Comparison of ENCODE assay signal across 26 cellular contexts in the genomic region with DNA sequence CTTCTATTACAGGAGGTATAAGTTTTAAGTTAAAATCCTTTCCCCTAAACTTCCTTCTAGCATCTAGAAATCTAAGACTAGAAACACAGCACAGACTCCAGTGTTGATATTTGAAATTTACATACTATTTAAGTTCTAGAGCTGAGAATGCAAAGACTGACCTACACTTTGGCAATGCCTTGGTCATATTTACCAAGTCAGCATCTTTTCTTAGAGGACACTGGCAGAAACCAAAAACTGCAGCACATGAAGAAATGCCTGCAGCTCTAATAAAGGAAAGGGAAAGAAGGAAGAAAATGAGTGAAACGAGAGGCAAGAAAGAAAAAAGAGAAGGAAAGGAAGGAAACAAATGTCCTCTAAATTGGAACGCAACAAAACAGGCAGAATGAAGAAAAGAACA.
"Had no signal": no experiment of that assay in that cellular context is flagged by ENCODE, and none has a peak within 500 bp of the region (broad histone marks: within the 10 kb centered on the region; RNA-seq: fewer than 3 reads in every experiment).

No MANE protein-coding gene starts in this region.

- DNase-seq: stimulated activated CD4-positive, alpha-beta T cell treated with anti-CD3 and anti-CD28 coated beads, Interleukin-2, amount 100 ng/mL, for 48 hours; stimulated activated CD4-positive, alpha-beta T cell treated with anti-CD3 and anti-CD28 coated beads, Interleukin-4, amount 100 ng/mL, for 1 hour; stimulated activated CD4-positive, alpha-beta T cell treated with anti-CD3 and anti-CD28 coated beads, Interleukin-4, amount 100 ng/mL, for 24 hours; stimulated activated CD4-positive, alpha-beta T cell treated with anti-CD3 and anti-CD28 coated beads, Interleukin-4, amount 100 ng/mL, for 4 hours; stimulated activated CD8-positive, alpha-beta memory T cell treated with anti-CD3 and anti-CD28 coated beads, Interleukin-4, amount 100 ng/mL, for 48 hours; stimulated activated naive B cell treated with anti-CD40 and anti-IgM and Interleukin-4, amounts not matched to agents 10 μg/mL and 1 μg/mL and 100 μg/mL, for 72 hours; stimulated activated naive CD4-positive, alpha-beta T cell; stimulated activated naive CD4-positive, alpha-beta T cell treated with Interleukin-2 at 50 U/mL for 16 hours; stimulated activated naive CD8-positive, alpha-beta T cell treated with anti-CD3 and anti-CD28 coated beads, Interleukin-15, amount 100 ng/mL, for 72 hours; stimulated activated naive CD8-positive, alpha-beta T cell treated with anti-CD3 and anti-CD28 coated beads, Interleukin-15, Interleukin-2, amounts not matched to agents 100 U/mL and 50 U/mL, for 24 hours; stomach; substantia nigra; testis; thyroid gland; tibial artery; transverse colon; trophoblast cell; upper lobe of left lung; upper lobe of right lung; uterus had no signal

- H3K9me3 ChIP-seq: stomach, suprapubic skin, testis, thoracic aorta, thyroid gland, tibial artery, tibial nerve, transverse colon, upper lobe of left lung, upper lobe of right lung, uterus, vagina had no signal

- H3K4me3 ChIP-seq: stomach, suprapubic skin, testis, thoracic aorta, thyroid gland, tibial artery, tibial nerve, transverse colon, upper lobe of left lung, upper lobe of right lung, uterus, vagina had no signal

- H3K36me3 ChIP-seq: stomach, suprapubic skin, thoracic aorta, thyroid gland, tibial artery, tibial nerve, transverse colon, upper lobe of left lung, upper lobe of right lung, uterus, vagina had no signal

- ATAC-seq: stimulated activated memory B cell treated with anti-CD40 and anti-IgM and Interleukin-4, amounts not matched to agents 10 μg/mL and 1 μg/mL and 100 μg/mL, for 72 hours; stimulated activated naive B cell treated with anti-CD40 and anti-IgM and Interleukin-4, amounts not matched to agents 10 μg/mL and 1 μg/mL and 100 μg/mL, for 72 hours; upper lobe of right lung had no signal

- FAIRE-seq: urothelium cell line had no signal

- H3K4me1 ChIP-seq: stomach, suprapubic skin, testis, thyroid gland, tibial artery, tibial nerve, transverse colon, upper lobe of right lung, uterus, vagina had no signal

- H3K27ac ChIP-seq: stomach, suprapubic skin, testis, thoracic aorta, thyroid gland, tibial artery, tibial nerve, transverse colon, upper lobe of left lung, upper lobe of right lung, uterus, vagina had no signal

- H3K27me3 ChIP-seq: stomach, suprapubic skin, testis, thyroid gland, tibial artery, tibial nerve, transverse colon, upper lobe of left lung, upper lobe of right lung, uterus, vagina had no signal
